Comparison of ENCODE assay signal across 1 cellular context in the genomic region with DNA sequence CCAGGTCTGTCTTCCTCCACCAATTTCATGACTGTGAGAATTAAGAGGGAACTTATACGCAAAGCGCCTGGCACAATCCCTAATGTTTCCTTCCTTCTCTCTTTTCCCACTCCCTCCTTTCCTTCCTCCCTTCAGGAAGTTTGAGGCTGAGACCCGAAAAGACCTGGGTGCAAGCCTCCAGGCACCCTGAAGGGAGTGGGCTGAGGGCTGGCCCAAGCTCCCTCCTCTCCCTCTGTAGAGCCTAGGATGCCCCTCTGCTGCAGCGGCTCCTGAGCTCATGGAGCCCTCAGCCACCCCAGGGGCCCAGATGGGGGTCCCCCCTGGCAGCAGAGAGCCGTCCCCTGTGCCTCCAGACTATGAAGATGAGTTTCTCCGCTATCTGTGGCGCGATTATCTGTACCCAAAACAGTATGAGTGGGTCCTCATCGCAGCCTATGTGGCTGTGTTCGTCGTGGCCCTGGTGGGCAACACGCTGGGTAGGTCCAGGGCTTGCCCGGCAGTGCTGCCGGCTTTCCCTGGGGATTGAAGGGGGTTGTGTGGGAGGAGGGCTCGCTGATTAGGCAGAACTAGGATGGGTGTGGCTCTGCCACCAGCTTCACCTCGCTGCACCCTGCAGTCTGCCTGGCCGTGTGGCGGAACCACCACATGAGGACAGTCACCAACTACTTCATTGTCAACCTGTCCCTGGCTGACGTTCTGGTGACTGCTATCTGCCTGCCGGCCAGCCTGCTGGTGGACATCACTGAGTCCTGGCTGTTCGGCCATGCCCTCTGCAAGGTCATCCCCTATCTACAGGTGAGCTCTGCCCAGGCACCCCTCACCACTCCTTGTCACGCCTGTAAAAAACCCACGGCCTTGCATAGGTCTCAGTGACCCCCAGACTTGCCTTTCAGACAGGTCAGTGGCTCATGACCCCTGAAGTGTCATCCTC.
A peak's percentile ranks its signal among the peaks of the same experiment; 100 is the strongest.
TF ChIP-seq lines count a peak whose summit lies in the region.

No MANE protein-coding gene starts in this region.

TF ChIP-seq in HEK293, 187 proteins besides CTCF, POLR2A, EP300 and RAD21:
- TF ChIP-seq GLIS2 (tag by site-specific recombination; IDR thresholded peaks at IDR 0.05) = peak; percentile 59
- no peak for TF ChIP-seq KLF10 (tag by site-specific recombination; IDR thresholded peaks at IDR 0.05)
- peak; percentile 53 for TF ChIP-seq ZNF600 (tag by site-specific recombination; IDR thresholded peaks at IDR 0.05)
- TF ChIP-seq ZNF302 (tag by site-specific recombination; IDR thresholded peaks at IDR 0.05; ENCODE audit: low read depth) = no peak
- TF ChIP-seq ZFHX2 (tag by site-specific recombination; conservative IDR thresholded peaks at IDR 0.05) = peak; percentile 44
